In the genomic region with DNA sequence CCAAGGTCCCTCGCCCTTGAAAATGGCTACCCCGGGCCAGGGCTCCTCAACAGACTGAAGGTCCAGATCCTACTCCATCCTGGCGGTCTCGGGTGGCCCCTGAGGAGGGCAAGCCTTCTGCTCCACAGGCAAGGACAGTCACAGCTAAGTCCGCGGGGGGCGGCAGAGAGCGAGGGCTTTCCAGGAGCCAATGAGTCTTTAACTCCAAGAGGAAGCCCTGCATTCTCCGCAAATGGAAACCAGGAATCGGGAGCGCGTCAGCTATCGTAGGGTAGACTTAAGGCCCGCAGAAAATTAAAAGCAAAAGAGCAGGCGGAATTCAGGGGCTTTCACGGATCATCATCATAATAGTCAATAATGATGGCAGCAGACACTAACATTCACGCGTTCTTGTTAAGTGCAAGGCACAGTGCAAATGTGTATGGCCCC, we compare ENCODE assay signal across 8 cellular contexts.
DNase-seq lines count a peak whose midpoint lies in the region; ATAC-seq and TF ChIP-seq lines count a peak whose summit lies in the region.

No MANE protein-coding gene starts in this region.

- H3K4me3 Mint-ChIP-seq in activated B cell treated with CpG ODN at 0.5 μM for 24 hours, result peak overlapping the region; percentile 95
- peak overlapping the region; percentile 98 for H3K4me3 Mint-ChIP-seq in central memory CD8-positive, alpha-beta T cell

- peak; percentile 92 for DNase-seq in A172 (ENCODE audit: low spot score)
- peak; percentile 96 for DNase-seq in NCI-H2196 (lab: John Stamatoyannopoulos, UW; ENCODE audit: unreplicated experiment)
- DNase-seq in activated B cell treated with CpG ODN at 0.5 μM for 24 hours, result peak; percentile 62
- DNase-seq in central memory CD8-positive, alpha-beta T cell (ENCODE audit: low spot score in 2 of 2), result peak; percentile 50 to 71
- DNase-seq in iris pigment epithelial cell (ENCODE audit: low read depth), result peak; percentile 98
- DNase-seq in smooth muscle cell of the brain vasculature (ENCODE audit: low read depth, low spot score), result peak; percentile 83

- POLR2A ChIA-PET in activated B cell treated with CpG ODN at 0.5 μM for 24 hours (lab: Charles Lee), result interaction anchor here (0.6 to 3.8 kb wide), 42 partner anchors 10 to 280 kb away, joined by 3 to 31 read pairs (median 5); partner anchors contain the start of genes DMXL1, DTWD2 and TNFAIP8

- H3K27ac Mint-ChIP-seq in activated B cell treated with CpG ODN at 0.5 μM for 24 hours, result peak overlapping the region; percentile 95
- peak overlapping the region; percentile 87 for H3K27ac Mint-ChIP-seq in central memory CD8-positive, alpha-beta T cell (ENCODE audit: low read depth)

- H3K36me3 Mint-ChIP-seq in activated B cell treated with CpG ODN at 0.5 μM for 24 hours (ENCODE audit: low read depth), result peaks cover 20% of the 10 kb centered on the region
- H3K36me3 Mint-ChIP-seq in central memory CD8-positive, alpha-beta T cell (ENCODE audit: insufficient read depth), result peaks cover 21% of the 10 kb centered on the region

- no peaks in the 10 kb centered on the region for H3K27me3 Mint-ChIP-seq in activated B cell treated with CpG ODN at 0.5 μM for 24 hours
- H3K27me3 Mint-ChIP-seq in central memory CD8-positive, alpha-beta T cell, result no peaks in the 10 kb centered on the region

- no peak for TF ChIP-seq CTCF in activated B cell treated with CpG ODN at 0.5 μM for 24 hours (IDR thresholded peaks at IDR 0.05)

- intact Hi-C loops in activated B cell treated with CpG ODN at 0.5 μM for 24 hours (cut with micrococcal nuclease), result loop anchor here (1.0 to 2.0 kb wide), 9 partner anchors 15 to 280 kb away; partner anchors contain the start of genes DTWD2 and TNFAIP8

- peaks cover 50% of the 10 kb centered on the region for H3K4me1 Mint-ChIP-seq in activated B cell treated with CpG ODN at 0.5 μM for 24 hours
- H3K4me1 Mint-ChIP-seq in central memory CD8-positive, alpha-beta T cell, result peaks cover 60% of the 10 kb centered on the region

- CTCF ChIA-PET in activated B cell treated with CpG ODN at 0.5 μM for 24 hours (lab: Charles Lee), result interaction anchor here (1.0 to 4.4 kb wide), 6 partner anchors 11 to 280 kb away, joined by 3 to 20 read pairs (median 4); partner anchors contain the start of gene DTWD2

- peaks cover 4% of the 10 kb centered on the region for H3K9me3 Mint-ChIP-seq in activated B cell treated with CpG ODN at 0.5 μM for 24 hours
- H3K9me3 Mint-ChIP-seq in central memory CD8-positive, alpha-beta T cell, result peaks cover 3% of the 10 kb centered on the region

- ATAC-seq in GM18861 (IDR thresholded peaks at IDR 0.05; ENCODE audit: unreplicated experiment) (peak; percentile 65), HG03103 (IDR thresholded peaks at IDR 0.05; ENCODE audit: low read depth, unreplicated experiment) (peak; percentile 69), activated B cell treated with CpG ODN at 0.5 μM for 24 hours (ENCODE audit: low read depth) (peak; percentile 65)
- peak; percentile 72 for ATAC-seq in central memory CD8-positive, alpha-beta T cell (replicated peaks; ENCODE audit: extremely low read depth, poor library complexity, severe bottlenecking)

Comparison
In these comparisons a context has a peak if more than half of its experiments do, and no peak if none do; other contexts are left out.
1. Peak in every context shown above with its lines: DNase-seq and ATAC-seq.